15 cellular contexts compared by ENCODE assay signal in the genomic region with DNA sequence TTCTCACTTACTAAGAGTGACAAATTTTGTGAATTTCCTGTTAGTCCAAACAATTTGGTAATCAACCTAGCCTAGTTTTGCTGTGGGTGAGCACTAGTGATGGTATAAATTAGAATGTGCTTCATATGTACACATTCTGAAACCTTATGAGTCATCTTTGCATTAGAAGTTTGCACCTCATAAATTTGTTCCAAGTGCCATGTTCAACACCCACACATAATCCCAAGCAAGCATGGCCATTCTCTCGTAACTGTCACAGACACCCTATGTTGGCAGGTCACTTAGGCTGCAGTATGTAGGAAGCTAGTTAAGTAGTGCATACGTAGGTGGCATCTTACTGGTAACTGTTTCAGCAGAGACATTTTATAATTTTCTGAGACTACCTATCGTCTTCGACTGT. TPM values are rescaled to one million over a fixed set of nuclear protein-coding genes. Genes with fewer than 3 reads are reported as not detected.
DNase-seq lines count a peak whose midpoint lies in the region; ATAC-seq and TF ChIP-seq lines count a peak whose summit lies in the region.
"Had no signal": no experiment of that assay in that cellular context is flagged by ENCODE, and none has a peak within 500 bp of the region (broad histone marks: within the 10 kb centered on the region; RNA-seq: fewer than 3 reads in every experiment).

No MANE protein-coding gene starts in this region.

- peak; percentile 55 for DNase-seq in activated naive CD4-positive, alpha-beta T cell treated with anti-CD3 and anti-CD28 coated beads for 36 hours
- DNase-seq in activated naive CD4-positive, alpha-beta T cell treated with anti-CD3 and anti-CD28 coated beads, Interleukin-2, amount 10 ng/mL, durations not matched to agents 7 days and 5 days = no peak
- peak in 1 of 2 donors; percentile 76 for DNase-seq in stimulated activated effector memory CD8-positive, alpha-beta T cell treated with anti-CD3 and anti-CD28 coated beads, Interleukin-12 subunit alpha, Interleukin-12 subunit beta, amount 100 ng/mL, for 72 hours (ENCODE audit: low spot score in 2 of 2)
- DNase-seq in cardiac septum (ENCODE audit: low spot score) (no peak), brain microvascular endothelial cell (no peak), cerebellar nuclear complex (lab: John Stamatoyannopoulos, UW) (no peak)
- DNase-seq: activated B cell treated with CpG ODN at 0.5 μM for 24 hours, mammary epithelial cell, MV-4-11, NCI-H526 treated with DMSO at 0.1 percent for 48 hours, SIG-M5 had no signal

- in situ Hi-C loops in brain microvascular endothelial cell (cut with HindIII; ENCODE audit: low pct_ligation_motif_present, low sequenced_read_pairs) = no loop called here

- H3K4me3 ChIP-seq in brain microvascular endothelial cell (ENCODE audit: low read depth, low read length) = no peak overlapping the region
- H3K4me3 ChIP-seq: hepatocyte had no signal

- H3K36me3 Mint-ChIP-seq in activated naive CD4-positive, alpha-beta T cell treated with anti-CD3 and anti-CD28 coated beads for 36 hours (ENCODE audit: low read depth) = peaks cover 14% of the 10 kb centered on the region
- peaks cover 13% of the 10 kb centered on the region for H3K36me3 Mint-ChIP-seq in activated naive CD4-positive, alpha-beta T cell treated with anti-CD3 and anti-CD28 coated beads, Interleukin-2, amount 10 ng/mL, durations not matched to agents 7 days and 5 days
- peaks cover 11% of the 10 kb centered on the region for H3K36me3 Mint-ChIP-seq in activated naive CD4-positive, alpha-beta T cell treated with anti-CD3 and anti-CD28 coated beads, Interleukin-2, amount 50 U/mL, for 24 hours
- peaks cover 27% of the 10 kb centered on the region for H3K36me3 Mint-ChIP-seq in stimulated activated effector memory CD8-positive, alpha-beta T cell treated with anti-CD3 and anti-CD28 coated beads, Interleukin-12 subunit alpha, Interleukin-12 subunit beta, amount 100 ng/mL, for 72 hours

- CTCF ChIA-PET in activated naive CD4-positive, alpha-beta T cell treated with anti-CD3 and anti-CD28 coated beads for 36 hours (lab: Charles Lee) = no interaction called here
- CTCF ChIA-PET in activated naive CD4-positive, alpha-beta T cell treated with anti-CD3 and anti-CD28 coated beads, Interleukin-2, amount 10 ng/mL, durations not matched to agents 7 days and 5 days (lab: Charles Lee) = interaction anchor here (1.0 kb wide), 1 partner anchor 15 kb away, joined by 3 read pairs; no protein-coding TSS in a partner anchor

- H3K27me3 ChIP-seq in brain microvascular endothelial cell (replicated peaks) = no peaks in the 10 kb centered on the region
- H3K27me3 ChIP-seq: hepatocyte had no signal

- no peaks in the 10 kb centered on the region for H3K27me3 Mint-ChIP-seq in activated naive CD4-positive, alpha-beta T cell treated with anti-CD3 and anti-CD28 coated beads for 36 hours (ENCODE audit: low read depth)
- no peaks in the 10 kb centered on the region for H3K27me3 Mint-ChIP-seq in activated naive CD4-positive, alpha-beta T cell treated with anti-CD3 and anti-CD28 coated beads, Interleukin-2, amount 10 ng/mL, durations not matched to agents 7 days and 5 days
- H3K27me3 Mint-ChIP-seq in activated naive CD4-positive, alpha-beta T cell treated with anti-CD3 and anti-CD28 coated beads, Interleukin-2, amount 50 U/mL, for 24 hours = no peaks in the 10 kb centered on the region
- H3K27me3 Mint-ChIP-seq: activated B cell treated with CpG ODN at 0.5 μM for 24 hours, type B pancreatic cell had no signal

- H3K36me3 ChIP-seq in brain microvascular endothelial cell (replicated peaks) = peaks cover 3% of the 10 kb centered on the region

- intact Hi-C loops in activated naive CD4-positive, alpha-beta T cell treated with anti-CD3 and anti-CD28 coated beads for 36 hours (cut with micrococcal nuclease) = loop anchor here (1.0 kb wide), 3 partner anchors 17 to 27 kb away; no protein-coding TSS in a partner anchor
- intact Hi-C loops in cardiac septum (cut with DNase I) = no loop called here

- no peaks in the 10 kb centered on the region for H3K9me3 Mint-ChIP-seq in activated naive CD4-positive, alpha-beta T cell treated with anti-CD3 and anti-CD28 coated beads for 36 hours
- no peaks in the 10 kb centered on the region for H3K9me3 Mint-ChIP-seq in activated naive CD4-positive, alpha-beta T cell treated with anti-CD3 and anti-CD28 coated beads, Interleukin-2, amount 10 ng/mL, durations not matched to agents 7 days and 5 days
- H3K9me3 Mint-ChIP-seq in activated naive CD4-positive, alpha-beta T cell treated with anti-CD3 and anti-CD28 coated beads, Interleukin-2, amount 50 U/mL, for 24 hours = peaks cover 5% of the 10 kb centered on the region
- H3K9me3 Mint-ChIP-seq in stimulated activated effector memory CD8-positive, alpha-beta T cell treated with anti-CD3 and anti-CD28 coated beads, Interleukin-12 subunit alpha, Interleukin-12 subunit beta, amount 100 ng/mL, for 72 hours = no peaks in the 10 kb centered on the region
- H3K9me3 Mint-ChIP-seq: activated B cell treated with CpG ODN at 0.5 μM for 24 hours, type B pancreatic cell had no signal

- TF ChIP-seq CTCF in brain microvascular endothelial cell (IDR thresholded peaks at IDR 0.05; ENCODE audit: low read depth, low read length, missing control alignments) = no peak

- H3K4me3 Mint-ChIP-seq in activated naive CD4-positive, alpha-beta T cell treated with anti-CD3 and anti-CD28 coated beads for 36 hours = no peak overlapping the region
- H3K4me3 Mint-ChIP-seq in activated naive CD4-positive, alpha-beta T cell treated with anti-CD3 and anti-CD28 coated beads, Interleukin-2, amount 10 ng/mL, durations not matched to agents 7 days and 5 days = no peak overlapping the region
- peak overlapping the region; percentile 37 for H3K4me3 Mint-ChIP-seq in activated naive CD4-positive, alpha-beta T cell treated with anti-CD3 and anti-CD28 coated beads, Interleukin-2, amount 50 U/mL, for 24 hours
- H3K4me3 Mint-ChIP-seq in stimulated activated effector memory CD8-positive, alpha-beta T cell treated with anti-CD3 and anti-CD28 coated beads, Interleukin-12 subunit alpha, Interleukin-12 subunit beta, amount 100 ng/mL, for 72 hours = peak overlapping the region; percentile 1
- H3K4me3 Mint-ChIP-seq: activated B cell treated with CpG ODN at 0.5 μM for 24 hours, type B pancreatic cell had no signal

- ATAC-seq in HG02623 (IDR thresholded peaks at IDR 0.05; ENCODE audit: unreplicated experiment) = peak; percentile 38
- peak; percentile 87 for ATAC-seq in stimulated activated effector memory CD8-positive, alpha-beta T cell treated with anti-CD3 and anti-CD28 coated beads, Interleukin-12 subunit alpha, Interleukin-12 subunit beta, amount 100 ng/mL, for 72 hours

- no peak overlapping the region for H3K27ac ChIP-seq in brain microvascular endothelial cell
- H3K27ac ChIP-seq: hepatocyte had no signal

- H3K27ac Mint-ChIP-seq in activated naive CD4-positive, alpha-beta T cell treated with anti-CD3 and anti-CD28 coated beads for 36 hours = no peak overlapping the region
- no peak overlapping the region for H3K27ac Mint-ChIP-seq in activated naive CD4-positive, alpha-beta T cell treated with anti-CD3 and anti-CD28 coated beads, Interleukin-2, amount 10 ng/mL, durations not matched to agents 7 days and 5 days
- H3K27ac Mint-ChIP-seq in activated naive CD4-positive, alpha-beta T cell treated with anti-CD3 and anti-CD28 coated beads, Interleukin-2, amount 50 U/mL, for 24 hours = peak overlapping the region; percentile 87
- peak overlapping the region; percentile 44 for H3K27ac Mint-ChIP-seq in stimulated activated effector memory CD8-positive, alpha-beta T cell treated with anti-CD3 and anti-CD28 coated beads, Interleukin-12 subunit alpha, Interleukin-12 subunit beta, amount 100 ng/mL, for 72 hours
- H3K27ac Mint-ChIP-seq: activated B cell treated with CpG ODN at 0.5 μM for 24 hours, type B pancreatic cell had no signal

- peaks cover 23% of the 10 kb centered on the region for H3K4me1 Mint-ChIP-seq in activated naive CD4-positive, alpha-beta T cell treated with anti-CD3 and anti-CD28 coated beads for 36 hours (ENCODE audit: low read depth)
- H3K4me1 Mint-ChIP-seq in activated naive CD4-positive, alpha-beta T cell treated with anti-CD3 and anti-CD28 coated beads, Interleukin-2, amount 10 ng/mL, durations not matched to agents 7 days and 5 days = no peaks in the 10 kb centered on the region
- peaks cover 24% of the 10 kb centered on the region for H3K4me1 Mint-ChIP-seq in activated naive CD4-positive, alpha-beta T cell treated with anti-CD3 and anti-CD28 coated beads, Interleukin-2, amount 50 U/mL, for 24 hours
- peaks cover 30% of the 10 kb centered on the region for H3K4me1 Mint-ChIP-seq in stimulated activated effector memory CD8-positive, alpha-beta T cell treated with anti-CD3 and anti-CD28 coated beads, Interleukin-12 subunit alpha, Interleukin-12 subunit beta, amount 100 ng/mL, for 72 hours
- H3K4me1 Mint-ChIP-seq: activated B cell treated with CpG ODN at 0.5 μM for 24 hours had no signal

RNA-seq across cellular contexts. Expression of gene NAB1, which starts 46.9 kb away (rescaled TPM):
- 10 to 100 TPM; 38.7 to 48.1 TPM for total RNA-seq in activated naive CD4-positive, alpha-beta T cell treated with anti-CD3 and anti-CD28 coated beads for 36 hours
- 35.4 TPM for total RNA-seq in cardiac septum

Comparison
In these comparisons a context has a peak if more than half of its experiments do, and no peak if none do; other contexts are left out.
1. H3K27ac Mint-ChIP-seq: peak in activated naive CD4-positive, alpha-beta T cell treated with anti-CD3 and anti-CD28 coated beads, Interleukin-2, amount 50 U/mL, for 24 hours (single experiment) and stimulated activated effector memory CD8-positive, alpha-beta T cell treated with anti-CD3 and anti-CD28 coated beads, Interleukin-12 subunit alpha, Interleukin-12 subunit beta, amount 100 ng/mL, for 72 hours (single experiment); none in activated naive CD4-positive, alpha-beta T cell treated with anti-CD3 and anti-CD28 coated beads for 36 hours (single experiment) and activated naive CD4-positive, alpha-beta T cell treated with anti-CD3 and anti-CD28 coated beads, Interleukin-2, amount 10 ng/mL, durations not matched to agents 7 days and 5 days (single experiment).
2. H3K4me3 Mint-ChIP-seq: peak in activated naive CD4-positive, alpha-beta T cell treated with anti-CD3 and anti-CD28 coated beads, Interleukin-2, amount 50 U/mL, for 24 hours (single experiment) and stimulated activated effector memory CD8-positive, alpha-beta T cell treated with anti-CD3 and anti-CD28 coated beads, Interleukin-12 subunit alpha, Interleukin-12 subunit beta, amount 100 ng/mL, for 72 hours (single experiment); none in activated naive CD4-positive, alpha-beta T cell treated with anti-CD3 and anti-CD28 coated beads for 36 hours (single experiment) and activated naive CD4-positive, alpha-beta T cell treated with anti-CD3 and anti-CD28 coated beads, Interleukin-2, amount 10 ng/mL, durations not matched to agents 7 days and 5 days (single experiment).